Comparison of ENCODE assay signal across 20 cellular contexts in the genomic region with DNA sequence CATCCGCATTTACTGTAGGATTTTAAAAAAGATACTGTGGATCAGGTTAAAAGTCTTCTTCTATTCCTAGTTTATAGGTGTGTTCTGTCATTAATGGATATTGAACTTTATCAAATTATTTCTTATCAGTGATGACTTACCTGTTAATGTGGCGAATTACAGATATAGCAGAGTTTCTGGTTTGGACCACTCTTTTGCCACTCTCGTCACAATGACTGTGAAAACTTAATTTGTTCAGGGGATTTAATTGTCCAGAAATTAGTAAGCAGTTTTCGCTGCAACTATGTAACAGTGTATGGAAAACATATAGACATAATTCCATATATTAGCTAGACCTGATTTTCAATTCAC. TPM values are rescaled to one million over a fixed set of nuclear protein-coding genes. Genes with fewer than 3 reads are reported as not detected.
"Had no signal": no experiment of that assay in that cellular context is flagged by ENCODE, and none has a peak within 500 bp of the region (broad histone marks: within the 10 kb centered on the region; RNA-seq: fewer than 3 reads in every experiment).

No MANE protein-coding gene starts in this region.

- DNase-seq: effector CD4-positive, alpha-beta T cell; gastrocnemius medialis; heart right ventricle; hypothalamus; islet precursor cell; mammary epithelial cell; mucosa of descending colon; naive thymus-derived CD8-positive, alpha-beta T cell; posterior cingulate gyrus; stimulated activated CD4-positive, alpha-beta T cell treated with anti-CD3 and anti-CD28 coated beads, Interleukin-12 subunit alpha, Interleukin-12 subunit beta, amount 100 ng/mL, for 4 hours; stimulated activated naive CD4-positive, alpha-beta T cell; stomach; substantia nigra; transverse colon had no signal

- H3K36me3 ChIP-seq: gastrocnemius medialis, right atrium auricular region, thoracic aorta had no signal

- H3K9me3 ChIP-seq: gastrocnemius medialis, heart right ventricle, mucosa of descending colon, right atrium auricular region, stomach, thoracic aorta, transverse colon had no signal

- ATAC-seq: esophagus mucosa; gastrocnemius medialis; heart right ventricle; mucosa of descending colon; naive thymus-derived CD8-positive, alpha-beta T cell had no signal

- FAIRE-seq: small intestine had no signal

- H3K27me3 Mint-ChIP-seq: naive thymus-derived CD8-positive, alpha-beta T cell had no signal

- H3K27ac ChIP-seq: coronary artery, gastrocnemius medialis, heart right ventricle, right atrium auricular region, stomach, thoracic aorta, transverse colon had no signal

- H3K4me1 Mint-ChIP-seq: naive thymus-derived CD8-positive, alpha-beta T cell had no signal

- H3K4me1 ChIP-seq: gastrocnemius medialis, heart right ventricle, right atrium auricular region, stomach, transverse colon had no signal

- H3K27me3 ChIP-seq: gastrocnemius medialis, heart right ventricle, right atrium auricular region, stomach, transverse colon had no signal

- H3K4me3 Mint-ChIP-seq: naive thymus-derived CD8-positive, alpha-beta T cell; neural crest cell had no signal

- H3K9me3 Mint-ChIP-seq: naive thymus-derived CD8-positive, alpha-beta T cell; neural crest cell had no signal

- H3K4me3 ChIP-seq: coronary artery, gastrocnemius medialis, heart right ventricle, mucosa of descending colon, right atrium auricular region, stomach, thoracic aorta, transverse colon had no signal

RNA-seq across cellular contexts. Expression of a gene that starts 14.9 kb away (rescaled TPM):
- total RNA-seq: mammary epithelial cell had no signal
- polyA plus RNA-seq: mammary epithelial cell had no signal
